Comparison of ENCODE assay signal across 20 cellular contexts in the genomic region with DNA sequence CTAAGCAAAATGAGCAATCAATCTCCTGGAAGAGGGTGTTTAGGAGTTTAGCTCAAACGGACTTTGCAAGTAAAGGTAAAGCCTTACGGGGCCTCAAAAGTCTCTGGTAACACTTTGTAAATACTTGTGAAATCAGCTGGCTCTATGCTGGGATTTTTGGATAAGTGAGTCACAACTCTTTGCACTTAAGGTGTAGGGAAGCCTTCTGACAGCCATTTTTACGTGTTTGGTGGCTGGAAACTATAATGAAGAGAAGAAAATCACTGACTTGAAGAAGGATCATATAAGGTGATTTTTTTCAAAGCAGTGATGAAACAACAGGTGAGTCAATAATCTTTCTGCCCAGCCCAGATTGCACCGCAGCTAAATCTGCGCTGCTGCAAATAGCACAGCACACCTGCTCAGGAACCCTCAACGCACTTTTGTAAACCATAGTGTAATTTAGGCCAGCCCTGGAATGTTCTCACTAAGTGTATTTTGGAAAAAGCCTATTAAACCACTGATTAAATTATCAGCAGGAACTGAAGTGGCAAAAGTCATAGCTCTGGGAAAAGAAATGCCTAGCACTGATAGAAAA.
DNase-seq lines count a peak whose midpoint lies in the region; ATAC-seq and TF ChIP-seq lines count a peak whose summit lies in the region.
"Had no signal": no experiment of that assay in that cellular context is flagged by ENCODE, and none has a peak within 500 bp of the region (broad histone marks: within the 10 kb centered on the region; RNA-seq: fewer than 3 reads in every experiment).

No MANE protein-coding gene starts in this region.

- CTCF ChIA-PET in OCI-LY7 (lab: Charles Lee; ENCODE audit: unreplicated experiment): interaction anchor here (0.9 kb wide), 1 partner anchor 31 kb away, joined by 3 read pairs; no protein-coding TSS in a partner anchor

- no peak for TF ChIP-seq CTCF in OCI-LY7 (conservative IDR thresholded peaks at IDR 0.05; ENCODE audit: low read length)
- no peak for TF ChIP-seq CTCF in hepatocyte (IDR thresholded peaks at IDR 0.05; ENCODE audit: poor library complexity)
- no peak for TF ChIP-seq CTCF in upper lobe of left lung (IDR thresholded peaks at IDR 0.05)
- TF ChIP-seq CTCF in GM10266 (IDR thresholded peaks at IDR 0.05; ENCODE audit: control insufficient read depth, insufficient read depth, low read depth, missing control alignments): no peak

- DNase-seq in NCI-H748 (lab: John Stamatoyannopoulos, UW; ENCODE audit: unreplicated experiment) (peak; percentile 24), NCI-H748 treated with DMSO at 0.1 percent for 48 hours (lab: John Stamatoyannopoulos, UW) (no peak), OCI-LY7 (ENCODE audit: low spot score) (peak; percentile 28), hepatocyte (ENCODE audit: low spot score) (no peak), upper lobe of left lung (peak in 1 of 2 donors; percentile 25), anterior cingulate cortex (lab: John Stamatoyannopoulos, UW) (no peak), GM10266 (ENCODE audit: extremely low spot score) (no peak)
- DNase-seq: activated CD4-positive, alpha-beta T cell treated with anti-CD3 and anti-CD28 coated beads, Interleukin-2, amount 50 U/mL, for 4 hours; activated CD8-positive, alpha-beta memory T cell treated with anti-CD3 and anti-CD28 coated beads, Interleukin-2, amount 50 U/mL, for 4 hours; caudate nucleus; DND-41; head of caudate nucleus; Kasumi-1; naive thymus-derived CD4-positive, alpha-beta T cell; NCI-H1048; NCI-H524; occipital lobe had no signal

- H3K27ac ChIP-seq in OCI-LY7 (ENCODE audit: low read depth, low read length, poor library complexity, severe bottlenecking): peak overlapping the region; percentile 54
- H3K27ac ChIP-seq in hepatocyte: peak overlapping the region; percentile 29
- peak overlapping the region; percentile 6 to 44 (median 20) for H3K27ac ChIP-seq in upper lobe of left lung
- H3K27ac ChIP-seq: skin epidermis had no signal

- no peaks in the 10 kb centered on the region for H3K36me3 ChIP-seq in OCI-LY7 (ENCODE audit: insufficient read depth, low read length)
- no peaks in the 10 kb centered on the region for H3K36me3 ChIP-seq in hepatocyte (replicated peaks; ENCODE audit: insufficient read depth, low read depth)
- no peaks in the 10 kb centered on the region for H3K36me3 ChIP-seq in upper lobe of left lung

- no peak for TF ChIP-seq POLR2A in upper lobe of left lung (IDR thresholded peaks at IDR 0.05)

- POLR2A ChIA-PET in OCI-LY7 (lab: Charles Lee): interaction anchor here (0.7 to 1.5 kb wide), 4 partner anchors 14 to 231 kb away, joined by 3 read pairs; no protein-coding TSS in a partner anchor

- peak overlapping the region; percentile 13; the same call in 1 of the 2 replicates for H2AFZ ChIP-seq in OCI-LY7 (ENCODE audit: low read length)
- no peak overlapping the region for H2AFZ ChIP-seq in hepatocyte

- H3K4me3 ChIP-seq in OCI-LY7 (ENCODE audit: low read depth, low read length, poor library complexity, severe bottlenecking) (no peak overlapping the region), hepatocyte (no peak overlapping the region), upper lobe of left lung (no peak overlapping the region)
- H3K4me3 ChIP-seq: skin epidermis had no signal

- peak in 1 of 2 donors; percentile 69 for ATAC-seq in upper lobe of left lung (ENCODE audit: low FRiP score in 2 of 2)
- no peak for ATAC-seq in HG03139 (IDR thresholded peaks at IDR 0.05; ENCODE audit: unreplicated experiment)
- ATAC-seq: naive thymus-derived CD4-positive, alpha-beta T cell; WTC11 had no signal

- H3K9me3 ChIP-seq in OCI-LY7 (ENCODE audit: low read length): peaks cover 3% of the 10 kb centered on the region; the same call in 1 of the 2 replicates
- no peaks in the 10 kb centered on the region for H3K9me3 ChIP-seq in hepatocyte (ENCODE audit: low read depth)
- no peaks in the 10 kb centered on the region for H3K9me3 ChIP-seq in upper lobe of left lung

- H4K20me1 ChIP-seq in OCI-LY7 (ENCODE audit: insufficient read depth, low read length): no peaks in the 10 kb centered on the region
- H4K20me1 ChIP-seq in hepatocyte (ENCODE audit: insufficient read depth, poor library complexity, severe bottlenecking): no peaks in the 10 kb centered on the region

- intact Hi-C loops in OCI-LY7 (cut with micrococcal nuclease; ENCODE audit: unreplicated experiment): no loop called here

- H3K4me1 ChIP-seq in OCI-LY7 (ENCODE audit: insufficient read depth, low read length, poor library complexity, severe bottlenecking) (peaks cover 23% of the 10 kb centered on the region), hepatocyte (ENCODE audit: insufficient read depth) (no peaks in the 10 kb centered on the region), upper lobe of left lung (no peaks in the 10 kb centered on the region)

- no TSS peak for BruUV-seq in OCI-LY7 (replicated peaks; lab: Mats Ljungman, UMichigan)

- 44% methylated on average over 6 of the region's 6 CpGs for WGBS in hepatocyte (ENCODE audit: low lambda C conversion rate, missing lambda C conversion rate)
- WGBS in upper lobe of left lung, 2 donors: 60 to 64% methylated on average over 6 of the region's 6 CpGs

- no peak for TF ChIP-seq EP300 in upper lobe of left lung (IDR thresholded peaks at IDR 0.05)

- H3K79me2 ChIP-seq in OCI-LY7 (ENCODE audit: insufficient read depth, low read depth, low read length) (no peaks in the 10 kb centered on the region), hepatocyte (no peaks in the 10 kb centered on the region)

- H3K9me2 ChIP-seq in OCI-LY7 (ENCODE audit: insufficient read depth, low read length): no peaks in the 10 kb centered on the region
- no peaks in the 10 kb centered on the region for H3K9me2 ChIP-seq in hepatocyte (replicated peaks; ENCODE audit: insufficient read depth)

- H3K4me2 ChIP-seq in OCI-LY7 (ENCODE audit: low read length) (peak overlapping the region; percentile 42), hepatocyte (peak overlapping the region; percentile 42)

- H3K27me3 ChIP-seq in hepatocyte: no peaks in the 10 kb centered on the region
- H3K27me3 ChIP-seq in upper lobe of left lung: no peaks in the 10 kb centered on the region

Comparison
In these comparisons a context has a peak if more than half of its experiments do, and no peak if none do; other contexts are left out.
1. DNase-seq: peak in NCI-H748 (single experiment) and OCI-LY7 (single experiment); none in NCI-H748 treated with DMSO at 0.1 percent for 48 hours (single experiment), hepatocyte (single experiment), anterior cingulate cortex (0 of 58) and GM10266 (single experiment).
2. Peak in every context shown above with its lines, with median percentiles within 50 percentile points of each other: H3K27ac ChIP-seq.